In the genomic region with DNA sequence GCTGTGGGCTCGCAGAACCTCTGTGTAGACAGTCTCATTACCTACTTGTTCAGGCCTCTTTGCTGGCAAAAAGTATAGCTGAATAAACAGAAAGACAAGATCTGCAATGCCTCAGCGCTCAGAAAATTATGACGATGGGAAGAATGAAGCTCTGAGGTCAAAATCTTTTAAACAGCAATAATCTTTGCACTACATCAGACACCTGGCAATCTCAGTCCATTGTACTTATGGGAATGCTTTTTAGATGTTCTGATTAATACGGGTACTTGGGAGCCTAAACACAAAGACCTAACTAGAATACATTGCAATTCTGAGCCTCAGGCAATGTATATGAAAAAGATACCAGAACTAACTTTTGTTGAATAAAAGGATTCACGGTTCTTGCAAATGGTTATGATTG, we compare ENCODE assay signal across 28 cellular contexts.
"Had no signal": no experiment of that assay in that cellular context is flagged by ENCODE, and none has a peak within 500 bp of the region (broad histone marks: within the 10 kb centered on the region; RNA-seq: fewer than 3 reads in every experiment).

No MANE protein-coding gene starts in this region.

- H3K4me3 Mint-ChIP-seq: activated CD4-positive, alpha-beta memory T cell treated with anti-CD3 and anti-CD28 coated beads, Interleukin-2, amount 10 ng/mL, durations not matched to agents 7 days and 5 days; activated CD4-positive, alpha-beta T cell treated with anti-CD3 and anti-CD28 coated beads, Interleukin-2, amount 10 ng/mL, durations not matched to agents 7 days and 5 days; activated naive CD8-positive, alpha-beta T cell; activated T-cell treated with anti-CD3 and anti-CD28 coated beads, Interleukin-2, amount 50 U/mL, for 4 hours; activated T-helper 17 cell treated with anti-CD3 and anti-CD28 coated beads, Interleukin-2, amount 50 U/mL, for 72 hours; central memory CD8-positive, alpha-beta T cell; dendritic cell treated with granulocyte-macrophage colony-stimulating factor and Interleukin-4, amounts not matched to agents 40 ng/mL and 50 ng/mL, for 4 days; endodermal cell; WTC11 had no signal

- H3K27ac Mint-ChIP-seq: activated CD4-positive, alpha-beta memory T cell treated with anti-CD3 and anti-CD28 coated beads, Interleukin-2, amount 10 ng/mL, durations not matched to agents 7 days and 5 days; activated CD4-positive, alpha-beta T cell treated with anti-CD3 and anti-CD28 coated beads, Interleukin-2, amount 10 ng/mL, durations not matched to agents 7 days and 5 days; activated naive CD8-positive, alpha-beta T cell; activated T-helper 17 cell treated with anti-CD3 and anti-CD28 coated beads, Interleukin-2, amount 50 U/mL, for 72 hours; dendritic cell treated with granulocyte-macrophage colony-stimulating factor and Interleukin-4, amounts not matched to agents 40 ng/mL and 50 ng/mL, for 4 days; endodermal cell; WTC11 had no signal

- H3K27me3 ChIP-seq: brain microvascular endothelial cell, dorsolateral prefrontal cortex, gastrocnemius medialis, heart left ventricle had no signal

- H3K27ac ChIP-seq: brain microvascular endothelial cell, coronary artery, dorsolateral prefrontal cortex, gastrocnemius medialis, heart left ventricle, VCaP had no signal

- H3K27me3 Mint-ChIP-seq: activated CD4-positive, alpha-beta memory T cell treated with anti-CD3 and anti-CD28 coated beads, Interleukin-2, amount 10 ng/mL, durations not matched to agents 7 days and 5 days; activated CD4-positive, alpha-beta T cell treated with anti-CD3 and anti-CD28 coated beads, Interleukin-2, amount 10 ng/mL, durations not matched to agents 7 days and 5 days; activated naive CD8-positive, alpha-beta T cell; activated T-helper 17 cell treated with anti-CD3 and anti-CD28 coated beads, Interleukin-2, amount 50 U/mL, for 72 hours; central memory CD8-positive, alpha-beta T cell; dendritic cell treated with granulocyte-macrophage colony-stimulating factor and Interleukin-4, amounts not matched to agents 40 ng/mL and 50 ng/mL, for 4 days had no signal

- H3K4me3 ChIP-seq: coronary artery, dorsolateral prefrontal cortex, gastrocnemius medialis, heart left ventricle had no signal

- DNase-seq: activated CD4-positive, alpha-beta memory T cell treated with anti-CD3 and anti-CD28 coated beads, Interleukin-2, amount 10 ng/mL, durations not matched to agents 7 days and 5 days; activated CD4-positive, alpha-beta T cell treated with anti-CD3 and anti-CD28 coated beads for 1 hour; activated CD4-positive, alpha-beta T cell treated with anti-CD3 and anti-CD28 coated beads for 4 hours; activated CD4-positive, alpha-beta T cell treated with anti-CD3 and anti-CD28 coated beads, Interleukin-2, amount 10 ng/mL, durations not matched to agents 7 days and 5 days; activated CD4-positive, alpha-beta T cell treated with anti-CD3 and anti-CD28 coated beads, Interleukin-2, amount 50 U/mL, for 4 hours; activated effector memory CD4-positive, alpha-beta T cell treated with Interleukin-2 at 50 U/mL for 16 hours; activated gamma-delta T cell treated with Interleukin-2 at 50 U/mL for 16 hours; activated naive CD4-positive, alpha-beta T cell treated with anti-CD3 and anti-CD28 coated beads, Interleukin-2, amount 50 U/mL, for 16 hours; activated naive CD4-positive, alpha-beta T cell treated with Interleukin-2 at 50 U/mL for 16 hours; activated T-cell treated with anti-CD3 and anti-CD28 coated beads, Interleukin-2, amount 50 U/mL, for 4 hours; amniotic stem cell; anterior cingulate cortex; brain microvascular endothelial cell; dorsolateral prefrontal cortex; effector memory CD4-positive, alpha-beta T cell; endodermal cell; foreskin fibroblast; gastrocnemius medialis; glutamatergic neuron; heart left ventricle; T-helper 2 cell had no signal

- H3K9me3 ChIP-seq: gastrocnemius medialis had no signal

- H3K36me3 ChIP-seq: brain microvascular endothelial cell, gastrocnemius medialis, heart left ventricle had no signal

- H3K9me3 Mint-ChIP-seq: activated T-helper 17 cell treated with anti-CD3 and anti-CD28 coated beads, Interleukin-2, amount 50 U/mL, for 72 hours; dendritic cell treated with granulocyte-macrophage colony-stimulating factor and Interleukin-4, amounts not matched to agents 40 ng/mL and 50 ng/mL, for 4 days; endodermal cell had no signal

- H3K4me1 Mint-ChIP-seq: activated T-helper 17 cell treated with anti-CD3 and anti-CD28 coated beads, Interleukin-2, amount 50 U/mL, for 72 hours; central memory CD8-positive, alpha-beta T cell; endodermal cell had no signal

- H3K36me3 Mint-ChIP-seq: WTC11 had no signal
